Comparison of ENCODE assay signal across 15 cellular contexts in genomic region chr12:109771746-109772621, GRCh38. TPM values are rescaled to one million over a fixed set of nuclear protein-coding genes. Genes with fewer than 3 reads are reported as not detected.
DNase-seq lines count a peak whose midpoint lies in the region; ATAC-seq and TF ChIP-seq lines count a peak whose summit lies in the region.
"Had no signal": no experiment of that assay in that cellular context is flagged by ENCODE, and none has a peak within 500 bp of the region (broad histone marks: within the 10 kb centered on the region; RNA-seq: fewer than 3 reads in every experiment).

No MANE protein-coding gene starts in this region.

- H3K9me3 ChIP-seq in OCI-LY7 (ENCODE audit: low read length) = no peaks in the 10 kb centered on the region
- no peaks in the 10 kb centered on the region for H3K9me3 ChIP-seq in hepatocyte (ENCODE audit: low read depth)
- H3K9me3 ChIP-seq: BE2C, mucosa of descending colon had no signal

- BruUV-seq in OCI-LY7 (replicated peaks; lab: Mats Ljungman, UMichigan) = no TSS peak

- no peak for DNase-seq in activated naive CD8-positive, alpha-beta T cell treated with anti-CD3 and anti-CD28 coated beads for 36 hours
- DNase-seq in OCI-LY7 (ENCODE audit: low spot score) = no peak
- peak; percentile 5 for DNase-seq in hepatocyte (ENCODE audit: low spot score)
- peak in 2 of 49 donors; percentile 17 to 25 for DNase-seq in substantia nigra (lab: John Stamatoyannopoulos, UW)
- no peak for DNase-seq in cerebellar nuclear complex (lab: John Stamatoyannopoulos, UW)
- no peak for DNase-seq in NCI-H1048 (lab: John Stamatoyannopoulos, UW)
- DNase-seq: activated CD4-positive, alpha-beta T cell treated with anti-CD3 and anti-CD28 coated beads, Interleukin-2, amount 50 U/mL, for 48 hours; BE2C; DMS79 treated with DMSO at 0.1 percent for 48 hours; NCI-H2171; T-helper 2 cell had no signal

- no peaks in the 10 kb centered on the region for H4K20me1 ChIP-seq in OCI-LY7 (ENCODE audit: insufficient read depth, low read length)
- no peaks in the 10 kb centered on the region for H4K20me1 ChIP-seq in hepatocyte (ENCODE audit: insufficient read depth, poor library complexity, severe bottlenecking)

- peaks cover 4% of the 10 kb centered on the region for H3K4me1 Mint-ChIP-seq in activated naive CD8-positive, alpha-beta T cell (ENCODE audit: low read depth)
- peaks cover 2% of the 10 kb centered on the region for H3K4me1 Mint-ChIP-seq in activated naive CD8-positive, alpha-beta T cell treated with anti-CD3 and anti-CD28 coated beads for 36 hours

- H3K4me3 ChIP-seq in OCI-LY7 (ENCODE audit: low read depth, low read length, poor library complexity, severe bottlenecking) (no peak overlapping the region), hepatocyte (no peak overlapping the region)
- H3K4me3 ChIP-seq: GM12878, mucosa of descending colon had no signal

- H3K27me3 ChIP-seq in hepatocyte = no peaks in the 10 kb centered on the region
- H3K27me3 ChIP-seq: BE2C had no signal

- H3K36me3 Mint-ChIP-seq in activated naive CD8-positive, alpha-beta T cell = no peaks in the 10 kb centered on the region
- no peaks in the 10 kb centered on the region for H3K36me3 Mint-ChIP-seq in activated naive CD8-positive, alpha-beta T cell treated with anti-CD3 and anti-CD28 coated beads for 36 hours

- H3K79me2 ChIP-seq in OCI-LY7 (ENCODE audit: insufficient read depth, low read depth, low read length) = no peaks in the 10 kb centered on the region
- no peaks in the 10 kb centered on the region for H3K79me2 ChIP-seq in hepatocyte

- H3K4me2 ChIP-seq in OCI-LY7 (ENCODE audit: low read length) = no peak overlapping the region
- no peak overlapping the region for H3K4me2 ChIP-seq in hepatocyte

- intact Hi-C loops in OCI-LY7 (cut with micrococcal nuclease; ENCODE audit: unreplicated experiment) = no loop called here

- H3K4me3 Mint-ChIP-seq in activated naive CD8-positive, alpha-beta T cell = peak overlapping the region; percentile 78
- no peak overlapping the region for H3K4me3 Mint-ChIP-seq in activated naive CD8-positive, alpha-beta T cell treated with anti-CD3 and anti-CD28 coated beads for 36 hours

- no peaks in the 10 kb centered on the region for H3K36me3 ChIP-seq in OCI-LY7 (ENCODE audit: insufficient read depth, low read length)
- no peaks in the 10 kb centered on the region for H3K36me3 ChIP-seq in hepatocyte (replicated peaks; ENCODE audit: insufficient read depth, low read depth)

- POLR2A ChIA-PET in OCI-LY7 (lab: Charles Lee) = no interaction called here

- H3K27me3 Mint-ChIP-seq in activated naive CD8-positive, alpha-beta T cell = peaks cover 2% of the 10 kb centered on the region
- H3K27me3 Mint-ChIP-seq in activated naive CD8-positive, alpha-beta T cell treated with anti-CD3 and anti-CD28 coated beads for 36 hours = peaks cover 8% of the 10 kb centered on the region

- no peaks in the 10 kb centered on the region for H3K9me2 ChIP-seq in OCI-LY7 (ENCODE audit: insufficient read depth, low read length)
- no peaks in the 10 kb centered on the region for H3K9me2 ChIP-seq in hepatocyte (replicated peaks; ENCODE audit: insufficient read depth)

- TF ChIP-seq CTCF in OCI-LY7 (conservative IDR thresholded peaks at IDR 0.05; ENCODE audit: low read length) (peak; percentile 58), hepatocyte (IDR thresholded peaks at IDR 0.05; ENCODE audit: poor library complexity) (no peak)

- no peak for ATAC-seq in GM18868 (IDR thresholded peaks at IDR 0.05; ENCODE audit: unreplicated experiment)
- ATAC-seq: GM12878 had no signal

- 89% methylated on average over 17 of the region's 17 CpGs for WGBS in hepatocyte (ENCODE audit: low lambda C conversion rate, missing lambda C conversion rate)

- H2AFZ ChIP-seq in OCI-LY7 (ENCODE audit: low read length) (no peak overlapping the region), hepatocyte (no peak overlapping the region)

- CTCF ChIA-PET in OCI-LY7 (lab: Charles Lee; ENCODE audit: unreplicated experiment) = no interaction called here

- H3K27ac ChIP-seq in OCI-LY7 (ENCODE audit: low read depth, low read length, poor library complexity, severe bottlenecking) = no peak overlapping the region
- no peak overlapping the region for H3K27ac ChIP-seq in hepatocyte
- peak overlapping the region; percentile 80 for H3K27ac ChIP-seq in substantia nigra (ENCODE audit: low read depth, low read length, poor library complexity, severe bottlenecking)

- H3K27ac Mint-ChIP-seq in activated naive CD8-positive, alpha-beta T cell = no peak overlapping the region
- no peak overlapping the region for H3K27ac Mint-ChIP-seq in activated naive CD8-positive, alpha-beta T cell treated with anti-CD3 and anti-CD28 coated beads for 36 hours

- no peaks in the 10 kb centered on the region for H3K9me3 Mint-ChIP-seq in activated naive CD8-positive, alpha-beta T cell (ENCODE audit: low read depth)
- H3K9me3 Mint-ChIP-seq in activated naive CD8-positive, alpha-beta T cell treated with anti-CD3 and anti-CD28 coated beads for 36 hours = no peaks in the 10 kb centered on the region

- H3K4me1 ChIP-seq in OCI-LY7 (ENCODE audit: insufficient read depth, low read length, poor library complexity, severe bottlenecking) (peaks cover 1% of the 10 kb centered on the region), hepatocyte (ENCODE audit: insufficient read depth) (peaks cover 3% of the 10 kb centered on the region)

RNA-seq across cellular contexts. Expression of gene FAM222A, which starts 58.4 kb away (rescaled TPM):
- 1 to 10 TPM; 1.1 to 1.8 TPM for total RNA-seq in activated naive CD8-positive, alpha-beta T cell treated with anti-CD3 and anti-CD28 coated beads for 36 hours
- total RNA-seq in OCI-LY7 (2014; rRNA removed; shearing (Covaris generic)) = 0.33 and 0.98 TPM in 2 replicates
- total RNA-seq in OCI-LY7 (2022) (1.8 and 2.4 TPM in 2 replicates), hepatocyte (7.4 and 8.5 TPM in 2 replicates)
- polyA plus RNA-seq in hepatocyte = 8.3 and 11.3 TPM in 2 replicates
